Comparison of ENCODE assay signal across 10 cellular contexts in genomic region chr6:37158508-37158907, GRCh38.
"Had no signal": no experiment of that assay in that cellular context is flagged by ENCODE, and none has a peak within 500 bp of the region (broad histone marks: within the 10 kb centered on the region; RNA-seq: fewer than 3 reads in every experiment).

No MANE protein-coding gene starts in this region.

- ATAC-seq: GM23338, K562 had no signal

- FAIRE-seq: H1, H54, K562 had no signal

- H3K27ac Mint-ChIP-seq: GM23338, H9, HFFc6 had no signal

- DNase-seq: H9, HCEC 1CT, HFFc6, IMR-90, KG1 had no signal

- H3K4me3 Mint-ChIP-seq: GM23338, H9, HFFc6 had no signal

- H3K27ac ChIP-seq: HL-60 had no signal

- H2AFZ ChIP-seq: GM23338 had no signal

- H3K4me2 ChIP-seq: GM23338 had no signal

- H3K4me3 ChIP-seq: GM23338, K562 had no signal

- H3K9me3 Mint-ChIP-seq: H9, HFFc6 had no signal
